ENCODE assay signal across 8 cellular contexts in genomic region chr3:13895155-13896105, GRCh38. TPM values are rescaled to one million over a fixed set of nuclear protein-coding genes. Genes with fewer than 3 reads are reported as not detected.
A peak's percentile ranks its signal among the peaks of the same experiment; 100 is the strongest.
DNase-seq lines count a peak whose midpoint lies in the region; ATAC-seq and TF ChIP-seq lines count a peak whose summit lies in the region.

No MANE protein-coding gene starts in this region.

- no peaks in the 10 kb centered on the region for H3K36me3 ChIP-seq in SJSA1
- peaks cover 0 to under 1% (median 0%) of the 10 kb centered on the region in 5 donors for H3K36me3 ChIP-seq in subcutaneous abdominal adipose tissue (ENCODE audit: control insufficient read depth in 5 of 5, insufficient read depth in 5 of 5, low read length in 5 of 5)

- no peaks in the 10 kb centered on the region; the same call in none of the 2 replicates for H3K9me3 ChIP-seq in SJSA1 (replicated peaks)
- peaks cover under 1 to 12% (median 6%) of the 10 kb centered on the region in 5 donors for H3K9me3 ChIP-seq in subcutaneous abdominal adipose tissue (ENCODE audit: control insufficient read depth in 5 of 5, low read length in 5 of 5)

- H3K27me3 Mint-ChIP-seq in Calu3 (ENCODE audit: unreplicated experiment): peaks cover 7% of the 10 kb centered on the region

- H3K4me1 ChIP-seq in SJSA1 (replicated peaks) (peaks cover 14% of the 10 kb centered on the region), subcutaneous abdominal adipose tissue (ENCODE audit: control insufficient read depth in 5 of 5, insufficient read depth in 5 of 5, low read length in 5 of 5) (peaks cover 0 to 30% (median 22%) of the 10 kb centered on the region in 5 donors)

- H3K27ac ChIP-seq in SJSA1 (no peak overlapping the region), subcutaneous abdominal adipose tissue (ENCODE audit: low read depth, low read length) (peak overlapping the region; percentile 40)

- peaks cover 11% of the 10 kb centered on the region for H3K4me1 Mint-ChIP-seq in Calu3 (ENCODE audit: low read depth, unreplicated experiment)

- H3K9me3 Mint-ChIP-seq in Calu3 (ENCODE audit: low read depth, unreplicated experiment): peaks cover 12% of the 10 kb centered on the region

- BruUV-seq in Calu3 (replicated peaks; lab: Mats Ljungman, UMichigan): TSS peak; percentile 44

- no peak for TF ChIP-seq CTCF in Calu3 (IDR thresholded peaks at IDR 0.05; ENCODE audit: unreplicated experiment)

- peak; percentile 98 for ATAC-seq in GM21423 (IDR thresholded peaks at IDR 0.05; ENCODE audit: unreplicated experiment)

- H3K36me3 Mint-ChIP-seq in Calu3 (ENCODE audit: insufficient read depth, unreplicated experiment): peaks cover 16% of the 10 kb centered on the region

- DNase-seq in Calu3 (peak; percentile 95), HUDEP-2 (lab: John Stamatoyannopoulos, UW; ENCODE audit: unreplicated experiment in 76 of 76) (peak in 57 of 76 experiments; percentile 10 to 89 (median 71)), SJSA1 (ENCODE audit: low read depth in 1 of 2, low spot score in 2 of 2) (peak; percentile 64 to 87), germinal center (ENCODE audit: low spot score) (peak; percentile 91), non-pigmented ciliary epithelial cell (ENCODE audit: low read depth) (peak; percentile 55)
- peak; percentile 97 for DNase-seq in activated naive CD4-positive, alpha-beta T cell treated with anti-CD3 and anti-CD28 coated beads, Interleukin-2, amount 50 U/mL, for 16 hours

- peak overlapping the region; percentile 36 for H3K27ac Mint-ChIP-seq in Calu3 (ENCODE audit: unreplicated experiment)

- CTCF ChIA-PET in Calu3 (lab: Charles Lee): interaction anchor here (0.7 to 2.8 kb wide), 4 partner anchors 219 to 393 kb away, joined by 3 to 43 read pairs (median 18); partner anchors contain the start of genes CHCHD4 and TMEM43

- H3K9ac ChIP-seq in subcutaneous abdominal adipose tissue (ENCODE audit: low read length in 5 of 5): peak overlapping the region; percentile 21 to 93 (median 85)

- peak overlapping the region; percentile 84 for H3K4me3 Mint-ChIP-seq in Calu3 (ENCODE audit: low read depth, unreplicated experiment)

- H3K27me3 ChIP-seq in SJSA1 (replicated peaks) (peaks cover 18% of the 10 kb centered on the region), subcutaneous abdominal adipose tissue (ENCODE audit: control insufficient read depth in 5 of 5, insufficient read depth in 4 of 5, low read length in 5 of 5) (no peaks in the 10 kb centered on the region)

- H3K4me3 ChIP-seq in SJSA1 (peak overlapping the region; percentile 38), subcutaneous abdominal adipose tissue (ENCODE audit: low read depth in 1 of 5, low read length in 5 of 5) (peak overlapping the region; percentile 71 to 77 (median 72))

- intact Hi-C loops in Calu3 (cut with micrococcal nuclease; ENCODE audit: unreplicated experiment): loop anchor here (1.0 to 2.0 kb wide), 2 partner anchors 219 to 229 kb away; partner anchors contain the start of genes CHCHD4 and TMEM43

RNA-seq across cellular contexts. Expression of gene WNT7A, which starts 15.6 kb away (rescaled TPM):
- 2.7 and 3.5 TPM in 2 replicates for total RNA-seq in Calu3 (2022)
- not detected in 2 replicates for total RNA-seq in SJSA1 (2014; rRNA removed; shearing (Covaris generic))
